In the genomic region with DNA sequence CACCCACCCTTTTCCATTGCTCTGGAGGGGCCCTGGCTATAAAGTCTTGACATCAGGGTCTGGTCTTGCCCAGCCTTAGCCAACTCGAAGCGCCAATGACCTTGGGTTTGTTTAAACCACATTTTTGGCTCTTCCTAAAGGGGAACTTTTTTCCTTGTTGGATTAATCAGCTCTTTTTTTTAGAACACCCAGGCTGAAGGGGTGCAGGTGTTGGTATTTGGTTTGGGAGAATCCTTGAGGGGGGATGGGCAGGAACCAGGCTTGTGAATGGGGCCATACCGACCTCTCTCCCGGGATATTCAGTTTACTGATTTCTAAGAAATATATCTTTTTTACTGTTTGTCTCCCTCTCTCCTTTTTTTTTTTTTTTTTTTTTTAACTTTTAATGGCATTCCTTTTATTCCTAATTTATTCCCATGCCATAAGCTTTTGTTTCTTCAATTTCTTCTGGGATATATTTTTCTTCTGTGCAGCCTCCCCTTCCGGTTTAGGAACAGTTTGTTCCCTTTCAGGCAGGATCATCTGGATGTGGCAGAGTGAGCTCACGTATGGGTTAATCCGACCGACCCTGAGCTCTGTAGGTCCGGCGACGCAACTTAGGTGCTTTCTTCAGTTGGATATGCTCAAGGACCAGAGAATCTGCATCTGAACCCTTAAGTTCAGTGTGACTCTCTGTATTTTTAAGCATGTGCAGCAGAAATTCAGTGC, we compare ENCODE assay signal across 17 cellular contexts.
DNase-seq lines count a peak whose midpoint lies in the region; ATAC-seq, FAIRE-seq and TF ChIP-seq lines count a peak whose summit lies in the region.
"Had no signal": no experiment of that assay in that cellular context is flagged by ENCODE, and none has a peak within 500 bp of the region (broad histone marks: within the 10 kb centered on the region; RNA-seq: fewer than 3 reads in every experiment).

No MANE protein-coding gene starts in this region.

- DNase-seq in A549 (ENCODE audit: low read depth in 1 of 2, low spot score in 1 of 2) (no peak), Panc1 (ENCODE audit: low read depth, low spot score) (no peak), psoas muscle (no peak)
- DNase-seq: ACHN; activated CD4-positive, alpha-beta T cell treated with anti-CD3 and anti-CD28 coated beads for 48 hours; activated naive CD4-positive, alpha-beta T cell treated with anti-CD3 and anti-CD28 coated beads, Interleukin-2, amount 10 ng/mL, durations not matched to agents 7 days and 5 days; CD4-positive, alpha-beta T cell; cortex of kidney; MG63; stimulated activated CD4-positive, alpha-beta T cell treated with anti-CD3 and anti-CD28 coated beads, Interleukin-4, amount 100 ng/mL, for 4 hours had no signal

- CTCF ChIA-PET in A549 (lab: Yijun Ruan, JAX) = interaction anchor here (0.7 to 1.3 kb wide), 3 partner anchors 31 to 127 kb away, joined by 3 to 4 read pairs (median 3); no protein-coding TSS in a partner anchor
- CTCF ChIA-PET in Panc1 (lab: Charles Lee) = interaction anchor here (0.6 to 0.7 kb wide), 3 partner anchors 40 to 219 kb away, joined by 4 to 14 read pairs (median 7); no protein-coding TSS in a partner anchor

- POLR2A ChIA-PET in A549 (lab: Yijun Ruan, JAX) = interaction anchor here (0.7 kb wide), 2 partner anchors 25 to 27 kb away, joined by 4 to 8 read pairs; no protein-coding TSS in a partner anchor
- POLR2A ChIA-PET in Panc1 (lab: Charles Lee) = interaction anchor here (0.6 to 0.7 kb wide), 2 partner anchors 29 to 121 kb away, joined by 3 to 9 read pairs; no protein-coding TSS in a partner anchor

- intact Hi-C loops in Panc1 (cut with micrococcal nuclease; ENCODE audit: unreplicated experiment) (no loop called here), psoas muscle (cut with DNase I) (no loop called here)

- no peak for FAIRE-seq in A549 (lab: Jason Lieb, UNC)
- FAIRE-seq: frontal cortex had no signal

- H3K4me1 ChIP-seq in A549 (peaks cover 42% of the 10 kb centered on the region), Panc1 (ENCODE audit: control insufficient read depth, insufficient read depth, low read length) (peaks cover 26% of the 10 kb centered on the region), iPS-18a (ENCODE audit: control insufficient read depth, low read depth, low read length) (no peaks in the 10 kb centered on the region), psoas muscle (peaks cover 7% of the 10 kb centered on the region)
- H3K4me1 ChIP-seq: suprapubic skin had no signal

- H3K4me3 ChIP-seq in A549 = no peak overlapping the region
- no peak overlapping the region for H3K4me3 ChIP-seq in Panc1 (ENCODE audit: low read depth in 2 of 2, low read length in 2 of 2)
- H3K4me3 ChIP-seq in iPS-18a (ENCODE audit: low read length) = no peak overlapping the region
- H3K4me3 ChIP-seq in psoas muscle = no peak overlapping the region
- H3K4me3 ChIP-seq: MG63, suprapubic skin had no signal

- TF ChIP-seq EP300 in A549 (IDR thresholded peaks at IDR 0.05) = no peak

- TF ChIP-seq CTCF in A549 (IDR thresholded peaks at IDR 0.05) = no peak
- TF ChIP-seq CTCF in Panc1 (IDR thresholded peaks at IDR 0.05) = no peak
- TF ChIP-seq CTCF in psoas muscle (IDR thresholded peaks at IDR 0.05) = no peak

- ATAC-seq in A549 = no peak
- ATAC-seq in Panc1 = no peak
- ATAC-seq in psoas muscle = peak in 3 of 4 donors; percentile 23 to 33 (median 29)
- no peak for ATAC-seq in HG03378 (IDR thresholded peaks at IDR 0.05; ENCODE audit: unreplicated experiment)
- no peak for ATAC-seq in GM21723 (IDR thresholded peaks at IDR 0.05; ENCODE audit: unreplicated experiment)
- no peak for ATAC-seq in GM18867 (IDR thresholded peaks at IDR 0.05; ENCODE audit: unreplicated experiment)
- no peak for ATAC-seq in SK-N-SH treated with all-trans-retinoic acid at 6 μM for 48 hours

- H3K27ac ChIP-seq in A549 = peak overlapping the region in 1 of 2 experiments; percentile 4; a peak in 1 of 6 replicates
- no peak overlapping the region for H3K27ac ChIP-seq in Panc1 (ENCODE audit: low read length)
- H3K27ac ChIP-seq in iPS-18a (ENCODE audit: low read length) = peak overlapping the region; percentile 6
- H3K27ac ChIP-seq in psoas muscle = no peak overlapping the region
- H3K27ac ChIP-seq: suprapubic skin had no signal

- no peaks in the 10 kb centered on the region for H3K9me3 ChIP-seq in A549
- no peaks in the 10 kb centered on the region for H3K9me3 ChIP-seq in Panc1 (ENCODE audit: control insufficient read depth, insufficient read depth, low read depth, low read length)
- H3K9me3 ChIP-seq in iPS-18a (ENCODE audit: control insufficient read depth, low read depth, low read length) = no peaks in the 10 kb centered on the region
- no peaks in the 10 kb centered on the region for H3K9me3 ChIP-seq in psoas muscle
- H3K9me3 ChIP-seq: MG63, suprapubic skin had no signal

- no peak for TF ChIP-seq POLR2A in A549 (IDR thresholded peaks at IDR 0.05; ENCODE audit: low read length)

- in situ Hi-C loops in Panc1 (cut with HindIII; ENCODE audit: low pct_unique_long_range_greater_than_20kb, low sequenced_read_pairs) = no loop called here

- 93% methylated on average over 11 of the region's 11 CpGs for WGBS in A549 (ENCODE audit: missing lambda C conversion rate)
- 76 to 83% (median 79%) methylated on average over 11 of the region's 11 CpGs for WGBS in psoas muscle, 3 donors

- peaks cover 26% of the 10 kb centered on the region; the same call in 1 of the 2 replicates for H3K36me3 ChIP-seq in Panc1 (ENCODE audit: control insufficient read depth, insufficient read depth, low read length)
- peaks cover 27% of the 10 kb centered on the region for H3K36me3 ChIP-seq in iPS-18a (ENCODE audit: control insufficient read depth, low read depth, low read length)
- H3K36me3 ChIP-seq in psoas muscle (ENCODE audit: insufficient read depth in 1 of 2, low read depth in 1 of 2) = peaks cover 0 to 62% of the 10 kb centered on the region in 2 donors

- TSS peak; percentile 38 for BruUV-seq in Panc1 (replicated peaks; lab: Mats Ljungman, UMichigan)

- no peaks in the 10 kb centered on the region for H3K27me3 ChIP-seq in Panc1 (ENCODE audit: control insufficient read depth, insufficient read depth, low read length)
- H3K27me3 ChIP-seq in iPS-18a (ENCODE audit: control insufficient read depth, insufficient read depth, low read length) = no peaks in the 10 kb centered on the region
- H3K27me3 ChIP-seq in psoas muscle (ENCODE audit: insufficient read depth in 3 of 3, low read length in 2 of 3) = no peaks in the 10 kb centered on the region
- H3K27me3 ChIP-seq: MG63, suprapubic skin had no signal

- no peak for TF ChIP-seq RAD21 in A549 (conservative IDR thresholded peaks at IDR 0.05 in 1 of 2, IDR thresholded peaks at IDR 0.05 in 1 of 2)

- H3K4me2 ChIP-seq in A549 = peak overlapping the region; percentile 5; the same call in 1 of the 3 replicates

- no peak overlapping the region for H3K9ac ChIP-seq in iPS-18a (ENCODE audit: low read length)

TF ChIP-seq in A549, 52 proteins besides CTCF, POLR2A, EP300 and RAD21 (continues in another document):
- TF ChIP-seq KDM5A (IDR thresholded peaks at IDR 0.05) (no peak), FOSL2 (IDR thresholded peaks at IDR 0.05) (no peak), FOSL2 (CRISPR knock-in tag; IDR thresholded peaks at IDR 0.05) (no peak), TFCP2L1 (CRISPR knock-in tag; IDR thresholded peaks at IDR 0.05) (no peak), HEYL (CRISPR knock-in tag; IDR thresholded peaks at IDR 0.05) (no peak), RNF2 (IDR thresholded peaks at IDR 0.05; ENCODE audit: borderline replicate concordance, low read depth) (no peak), CEBPB (IDR thresholded peaks at IDR 0.05) (no peak), CHD2 (IDR thresholded peaks at IDR 0.05; ENCODE audit: low read length, partially characterized antibody) (no peak)
- TF ChIP-seq, protein P1, sequence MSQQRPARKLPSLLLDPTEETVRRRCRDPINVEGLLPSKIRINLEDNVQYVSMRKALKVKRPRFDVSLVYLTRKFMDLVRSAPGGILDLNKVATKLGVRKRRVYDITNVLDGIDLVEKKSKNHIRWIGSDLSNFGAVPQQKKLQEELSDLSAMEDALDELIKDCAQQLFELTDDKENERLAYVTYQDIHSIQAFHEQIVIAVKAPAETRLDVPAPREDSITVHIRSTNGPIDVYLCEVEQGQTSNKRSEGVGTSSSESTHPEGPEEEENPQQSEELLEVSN (IDR thresholded peaks at IDR 0.05; ENCODE audit: borderline replicate concordance, low read depth) = no peak
- TF ChIP-seq, protein P2, sequence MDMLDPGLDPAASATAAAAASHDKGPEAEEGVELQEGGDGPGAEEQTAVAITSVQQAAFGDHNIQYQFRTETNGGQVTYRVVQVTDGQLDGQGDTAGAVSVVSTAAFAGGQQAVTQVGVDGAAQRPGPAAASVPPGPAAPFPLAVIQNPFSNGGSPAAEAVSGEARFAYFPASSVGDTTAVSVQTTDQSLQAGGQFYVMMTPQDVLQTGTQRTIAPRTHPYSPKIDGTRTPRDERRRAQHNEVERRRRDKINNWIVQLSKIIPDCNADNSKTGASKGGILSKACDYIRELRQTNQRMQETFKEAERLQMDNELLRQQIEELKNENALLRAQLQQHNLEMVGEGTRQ (IDR thresholded peaks at IDR 0.05) = no peak

TF ChIP-seq in SK-N-SH treated with all-trans-retinoic acid at 6 μM for 48 hours, 23 proteins besides CTCF, POLR2A, EP300 and RAD21 (continues in another document):
- TF ChIP-seq ZFP3 (CRISPR knock-in tag; IDR thresholded peaks at IDR 0.05) (no peak), ZFP30 (CRISPR knock-in tag; IDR thresholded peaks at IDR 0.05) (no peak), ESRRG (CRISPR knock-in tag; IDR thresholded peaks at IDR 0.05) (no peak), ARNTL (CRISPR knock-in tag; IDR thresholded peaks at IDR 0.05; ENCODE audit: borderline replicate concordance, low read depth) (no peak), ZNF8 (CRISPR knock-in tag; IDR thresholded peaks at IDR 0.05) (no peak), GLIS3 (CRISPR knock-in tag; IDR thresholded peaks at IDR 0.05) (no peak), PPARA (CRISPR knock-in tag; IDR thresholded peaks at IDR 0.05; ENCODE audit: borderline replicate concordance) (no peak)
- TF ChIP-seq, protein P3, sequence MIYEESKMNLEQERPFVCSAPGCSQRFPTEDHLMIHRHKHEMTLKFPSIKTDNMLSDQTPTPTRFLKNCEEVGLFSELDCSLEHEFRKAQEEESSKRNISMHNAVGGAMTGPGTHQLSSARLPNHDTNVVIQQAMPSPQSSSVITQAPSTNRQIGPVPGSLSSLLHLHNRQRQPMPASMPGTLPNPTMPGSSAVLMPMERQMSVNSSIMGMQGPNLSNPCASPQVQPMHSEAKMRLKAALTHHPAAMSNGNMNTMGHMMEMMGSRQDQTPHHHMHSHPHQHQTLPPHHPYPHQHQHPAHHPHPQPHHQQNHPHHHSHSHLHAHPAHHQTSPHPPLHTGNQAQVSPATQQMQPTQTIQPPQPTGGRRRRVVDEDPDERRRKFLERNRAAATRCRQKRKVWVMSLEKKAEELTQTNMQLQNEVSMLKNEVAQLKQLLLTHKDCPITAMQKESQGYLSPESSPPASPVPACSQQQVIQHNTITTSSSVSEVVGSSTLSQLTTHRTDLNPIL (CRISPR knock-in tag; IDR thresholded peaks at IDR 0.05; ENCODE audit: low read depth) = no peak

Comparison
In these comparisons a context has a peak if more than half of its experiments do, and no peak if none do; other contexts are left out.
1. ATAC-seq: peak in psoas muscle (3 of 4); none in A549 (0 of 2), Panc1 (single experiment), HG03378 (single experiment), GM21723 (single experiment), GM18867 (single experiment) and SK-N-SH treated with all-trans-retinoic acid at 6 μM for 48 hours (single experiment).